Comparison of ENCODE assay signal across 26 cellular contexts in genomic region chr3:149306751-149307434, GRCh38. TPM values are rescaled to one million over a fixed set of nuclear protein-coding genes. Genes with fewer than 3 reads are reported as not detected.
"Had no signal": no experiment of that assay in that cellular context is flagged by ENCODE, and none has a peak within 500 bp of the region (broad histone marks: within the 10 kb centered on the region; RNA-seq: fewer than 3 reads in every experiment).

No MANE protein-coding gene starts in this region.

- H3K27me3 ChIP-seq: adrenal gland, ascending aorta, right lobe of liver, stomach, suprapubic skin, tibial nerve had no signal

- ATAC-seq: activated T-cell treated with anti-CD3 and anti-CD28 coated beads, Interleukin-2, amount 50 U/mL, for 4 hours; left ventricle myocardium superior; right lobe of liver; stimulated activated effector memory CD8-positive, alpha-beta T cell treated with anti-CD3 and anti-CD28 coated beads, Interleukin-12 subunit alpha, Interleukin-12 subunit beta, amount 100 ng/mL, for 72 hours; T-cell; WTC11 had no signal

- DNase-seq: activated CD4-positive, alpha-beta T cell treated with anti-CD3 and anti-CD28 coated beads, Interleukin-2, amount 50 U/mL, for 48 hours; activated CD8-positive, alpha-beta memory T cell treated with anti-CD3 and anti-CD28 coated beads, Interleukin-2, amount 50 U/mL, for 48 hours; activated naive CD4-positive, alpha-beta T cell; activated T-cell treated with anti-CD3 and anti-CD28 coated beads, Interleukin-2, amount 50 U/mL, for 4 hours; adrenal gland; endodermal cell; foreskin fibroblast; left ventricle myocardium superior; occipital lobe; right lobe of liver; stimulated activated CD4-positive, alpha-beta T cell treated with anti-CD3 and anti-CD28 coated beads, Interleukin-2, amount 100 ng/mL, for 24 hours; stomach; T-cell had no signal

- FAIRE-seq: TTC549, urothelium cell line had no signal

- H3K4me3 ChIP-seq: adrenal gland, ascending aorta, coronary artery, right lobe of liver, skin epidermis, stomach, suprapubic skin, tibial nerve had no signal

- H3K36me3 ChIP-seq: adrenal gland, ascending aorta, right lobe of liver, stomach, suprapubic skin, tibial nerve had no signal

- H3K27ac ChIP-seq: adrenal gland, ascending aorta, coronary artery, right lobe of liver, stomach, suprapubic skin, tibial nerve had no signal

- H3K4me1 ChIP-seq: adrenal gland, right lobe of liver, tibial nerve had no signal

- H3K9me3 ChIP-seq: adrenal gland, ascending aorta, right lobe of liver, stomach, suprapubic skin, tibial nerve had no signal

RNA-seq across cellular contexts. Expression of gene TM4SF18, which starts 26.5 kb away (rescaled TPM):
- total RNA-seq: activated CD8-positive, alpha-beta memory T cell treated with anti-CD3 and anti-CD28 coated beads for 36 hours; activated T-cell treated with anti-CD3 and anti-CD28 coated beads, Interleukin-2, amount 50 U/mL, for 4 hours; activated T-helper 2 cell treated with anti-CD3 and anti-CD28 coated beads, Interferon-gamma antibody, Interleukin-2, Interleukin-4, amounts not matched to agents 10 μg/mL and 5 μg/mL and 100 μg/mL, durations not matched to agents 14 hours and 24 hours and 36 hours; fibroblast of lung; T-cell had no signal
- polyA plus RNA-seq: fibroblast of lung, neural cell had no signal
